ENCODE assay signal across 1 cellular context in genomic region chr10:89440262-89440661, GRCh38.
TF ChIP-seq lines count a peak whose summit lies in the region.

No MANE protein-coding gene starts in this region.

TF ChIP-seq in WTC11, 78 proteins besides CTCF, POLR2A, EP300 and RAD21:
- TF ChIP-seq, protein P1, sequence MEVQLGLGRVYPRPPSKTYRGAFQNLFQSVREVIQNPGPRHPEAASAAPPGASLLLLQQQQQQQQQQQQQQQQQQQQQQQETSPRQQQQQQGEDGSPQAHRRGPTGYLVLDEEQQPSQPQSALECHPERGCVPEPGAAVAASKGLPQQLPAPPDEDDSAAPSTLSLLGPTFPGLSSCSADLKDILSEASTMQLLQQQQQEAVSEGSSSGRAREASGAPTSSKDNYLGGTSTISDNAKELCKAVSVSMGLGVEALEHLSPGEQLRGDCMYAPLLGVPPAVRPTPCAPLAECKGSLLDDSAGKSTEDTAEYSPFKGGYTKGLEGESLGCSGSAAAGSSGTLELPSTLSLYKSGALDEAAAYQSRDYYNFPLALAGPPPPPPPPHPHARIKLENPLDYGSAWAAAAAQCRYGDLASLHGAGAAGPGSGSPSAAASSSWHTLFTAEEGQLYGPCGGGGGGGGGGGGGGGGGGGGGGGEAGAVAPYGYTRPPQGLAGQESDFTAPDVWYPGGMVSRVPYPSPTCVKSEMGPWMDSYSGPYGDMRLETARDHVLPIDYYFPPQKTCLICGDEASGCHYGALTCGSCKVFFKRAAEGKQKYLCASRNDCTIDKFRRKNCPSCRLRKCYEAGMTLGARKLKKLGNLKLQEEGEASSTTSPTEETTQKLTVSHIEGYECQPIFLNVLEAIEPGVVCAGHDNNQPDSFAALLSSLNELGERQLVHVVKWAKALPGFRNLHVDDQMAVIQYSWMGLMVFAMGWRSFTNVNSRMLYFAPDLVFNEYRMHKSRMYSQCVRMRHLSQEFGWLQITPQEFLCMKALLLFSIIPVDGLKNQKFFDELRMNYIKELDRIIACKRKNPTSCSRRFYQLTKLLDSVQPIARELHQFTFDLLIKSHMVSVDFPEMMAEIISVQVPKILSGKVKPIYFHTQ (CRISPR knock-in tag; IDR thresholded peaks at IDR 0.05) = no peak
- TF ChIP-seq NFATC4 (CRISPR knock-in tag; IDR thresholded peaks at IDR 0.05) (no peak), HMGXB4 (CRISPR knock-in tag; IDR thresholded peaks at IDR 0.05) (no peak), MLX (CRISPR knock-in tag; IDR thresholded peaks at IDR 0.05) (no peak), ZNF396 (CRISPR knock-in tag; IDR thresholded peaks at IDR 0.05; ENCODE audit: borderline replicate concordance) (no peak), NR2C2 (CRISPR knock-in tag; IDR thresholded peaks at IDR 0.05) (no peak), NFYB (CRISPR knock-in tag; conservative IDR thresholded peaks at IDR 0.05; ENCODE audit: low read depth) (no peak), GABPB1 (CRISPR knock-in tag; IDR thresholded peaks at IDR 0.05) (no peak), FOXJ3 (CRISPR knock-in tag; IDR thresholded peaks at IDR 0.05; ENCODE audit: borderline replicate concordance) (no peak)
